ENCODE assay signal across 22 cellular contexts in genomic region chr4:39039108-39039507, GRCh38. TPM values are rescaled to one million over a fixed set of nuclear protein-coding genes. Genes with fewer than 3 reads are reported as not detected.
DNase-seq lines count a peak whose midpoint lies in the region; ATAC-seq, FAIRE-seq and TF ChIP-seq lines count a peak whose summit lies in the region.
"Had no signal": no experiment of that assay in that cellular context is flagged by ENCODE, and none has a peak within 500 bp of the region (broad histone marks: within the 10 kb centered on the region; RNA-seq: fewer than 3 reads in every experiment).

No MANE protein-coding gene starts in this region.

- H3K4me1 Mint-ChIP-seq in activated CD4-positive, alpha-beta T cell treated with anti-CD3 and anti-CD28 coated beads, Interleukin-2, amount 10 ng/mL, durations not matched to agents 24 days and 14 days: peaks cover 39% of the 10 kb centered on the region
- H3K4me1 Mint-ChIP-seq in activated CD4-positive, alpha-beta T cell treated with anti-CD3 and anti-CD28 coated beads, Interleukin-2, amount 10 ng/mL, durations not matched to agents 7 days and 5 days: peaks cover 29% of the 10 kb centered on the region

- H4K20me1 ChIP-seq in Karpas-422 (ENCODE audit: insufficient read depth, low read depth, low read length) (no peaks in the 10 kb centered on the region), GM12878 (ENCODE audit: control insufficient read depth, insufficient read depth) (no peaks in the 10 kb centered on the region)
- H4K20me1 ChIP-seq: BLaER1 treated with 17β-estradiol and CSF1 and Interleukin-3, amounts not matched to agents 10 nM and 100 nM had no signal

- H3K27ac ChIP-seq in Karpas-422 (ENCODE audit: low read length) (peak overlapping the region; percentile 21; the same call in 1 of the 2 replicates), GM12878 (ENCODE audit: control insufficient read depth, insufficient read depth) (no peak overlapping the region)
- H3K27ac ChIP-seq: 22Rv1; BLaER1 treated with 17β-estradiol and CSF1 and Interleukin-3, amounts not matched to agents 10 nM and 100 nM had no signal

- no peak for TF ChIP-seq POLR2A in GM12878 (IDR thresholded peaks at IDR 0.05; ENCODE audit: low read depth, low read length)

- H3K9me2 ChIP-seq in Karpas-422 (replicated peaks; ENCODE audit: insufficient read depth, low read length): no peaks in the 10 kb centered on the region

- no peak for TF ChIP-seq EP300 in GM12878 (IDR thresholded peaks at IDR 0.05; ENCODE audit: borderline replicate concordance in 1 of 2, control insufficient read depth in 1 of 2, low read depth in 2 of 2, low read length in 2 of 2)

- H3K9ac ChIP-seq in Karpas-422 (ENCODE audit: low read length) (no peak overlapping the region), GM12878 (ENCODE audit: control insufficient read depth, insufficient read depth, low read length) (no peak overlapping the region)
- H3K9ac ChIP-seq: BLaER1 treated with 17β-estradiol and CSF1 and Interleukin-3, amounts not matched to agents 10 nM and 100 nM had no signal

- H3K27ac Mint-ChIP-seq in activated CD4-positive, alpha-beta T cell treated with anti-CD3 and anti-CD28 coated beads, Interleukin-2, amount 10 ng/mL, durations not matched to agents 24 days and 14 days: no peak overlapping the region
- no peak overlapping the region for H3K27ac Mint-ChIP-seq in activated CD4-positive, alpha-beta T cell treated with anti-CD3 and anti-CD28 coated beads, Interleukin-2, amount 10 ng/mL, durations not matched to agents 7 days and 5 days
- H3K27ac Mint-ChIP-seq: CD4-positive, alpha-beta T cell; HFFc6 had no signal

- H2AFZ ChIP-seq in Karpas-422 (ENCODE audit: low read length): no peak overlapping the region
- H2AFZ ChIP-seq in GM12878 (ENCODE audit: control insufficient read depth, low read depth, low read length): no peak overlapping the region

- no peaks in the 10 kb centered on the region; the same call in 1 of the 2 replicates for H3K79me2 ChIP-seq in Karpas-422 (ENCODE audit: low read length)
- H3K79me2 ChIP-seq in GM12878 (ENCODE audit: control insufficient read depth, insufficient read depth, low read length): no peaks in the 10 kb centered on the region; the same call in 1 of the 2 replicates

- H3K9me3 ChIP-seq in Karpas-422 (ENCODE audit: low read length) (no peaks in the 10 kb centered on the region), GM12878 (replicated peaks; ENCODE audit: control insufficient read depth, insufficient read depth, low read length) (no peaks in the 10 kb centered on the region)
- H3K9me3 ChIP-seq: BLaER1 treated with 17β-estradiol and CSF1 and Interleukin-3, amounts not matched to agents 10 nM and 100 nM had no signal

- RAD21 ChIA-PET in GM12878 (lab: Charles Lee; ENCODE audit: unreplicated experiment): interaction anchor here (1.2 kb wide), 1 partner anchor 10 kb away, joined by 3 read pairs; no protein-coding TSS in a partner anchor

- no peak for TF ChIP-seq CTCF in GM12878 (IDR thresholded peaks at IDR 0.05 in 2 of 3, conservative IDR thresholded peaks at IDR 0.05 in 1 of 3; ENCODE audit: control insufficient read depth in 2 of 3, extremely low read depth in 1 of 3, insufficient read depth in 1 of 3, low read depth in 3 of 3, low read length in 3 of 3)

- H3K4me2 ChIP-seq in Karpas-422 (ENCODE audit: low read depth, low read length, poor library complexity, severe bottlenecking): no peak overlapping the region
- no peak overlapping the region for H3K4me2 ChIP-seq in GM12878 (ENCODE audit: control insufficient read depth, insufficient read depth)
- H3K4me2 ChIP-seq: BLaER1 treated with 17β-estradiol and CSF1 and Interleukin-3, amounts not matched to agents 10 nM and 100 nM had no signal

- no peaks in the 10 kb centered on the region for H3K27me3 Mint-ChIP-seq in activated CD4-positive, alpha-beta T cell treated with anti-CD3 and anti-CD28 coated beads, Interleukin-2, amount 10 ng/mL, durations not matched to agents 24 days and 14 days
- no peaks in the 10 kb centered on the region for H3K27me3 Mint-ChIP-seq in activated CD4-positive, alpha-beta T cell treated with anti-CD3 and anti-CD28 coated beads, Interleukin-2, amount 10 ng/mL, durations not matched to agents 7 days and 5 days
- H3K27me3 Mint-ChIP-seq: CD4-positive, alpha-beta T cell had no signal

- no TSS peak for BruUV-seq in GM12878 (replicated peaks; lab: Mats Ljungman, UMichigan)

- in situ Hi-C loops in GM12878 (cut with MboI): loop anchor here (10.0 to 25.0 kb wide), 2 partner anchors 277 to 586 kb away; no protein-coding TSS in a partner anchor

- DNase-seq in activated CD4-positive, alpha-beta T cell treated with anti-CD3 and anti-CD28 coated beads, Interleukin-2, amount 10 ng/mL, durations not matched to agents 24 days and 14 days: peak; percentile 45
- no peak for DNase-seq in activated CD4-positive, alpha-beta T cell treated with anti-CD3 and anti-CD28 coated beads, Interleukin-2, amount 10 ng/mL, durations not matched to agents 7 days and 5 days
- DNase-seq in Karpas-422: no peak
- DNase-seq in GM12878 (ENCODE audit: low read depth, low spot score): no peak
- DNase-seq in activated T-cell treated with anti-CD3 and anti-CD28 coated beads for 4 hours: no peak
- no peak for DNase-seq in NCI-H526 (lab: John Stamatoyannopoulos, UW)
- DNase-seq in cerebellum (ENCODE audit: low spot score): no peak
- DNase-seq: AML-193; CD4-positive, alpha-beta T cell; DMS153; DMS79 treated with DMSO at 0.1 percent for 48 hours; EL; HCEC 1CT; HFFc6; KG1 had no signal

- POLR2A ChIA-PET in activated CD4-positive, alpha-beta T cell treated with anti-CD3 and anti-CD28 coated beads, Interleukin-2, amount 10 ng/mL, durations not matched to agents 7 days and 5 days (lab: Charles Lee): no interaction called here
- POLR2A ChIA-PET in GM12878 (lab: Charles Lee): interaction anchor here (0.6 to 9.8 kb wide), 2 partner anchors 10 to 48 kb away, joined by 3 to 131 read pairs; partner anchors contain the start of gene TMEM156

- H3K4me3 ChIP-seq in Karpas-422 (ENCODE audit: low read length) (no peak overlapping the region), GM12878 (no peak overlapping the region)
- H3K4me3 ChIP-seq: BLaER1 treated with 17β-estradiol and CSF1 and Interleukin-3, amounts not matched to agents 10 nM and 100 nM had no signal

- no peak for TF ChIP-seq RAD21 in GM12878 (IDR thresholded peaks at IDR 0.05; ENCODE audit: insufficient read depth, low read depth, low read length)

- no peaks in the 10 kb centered on the region for H3K36me3 Mint-ChIP-seq in activated CD4-positive, alpha-beta T cell treated with anti-CD3 and anti-CD28 coated beads, Interleukin-2, amount 10 ng/mL, durations not matched to agents 24 days and 14 days (ENCODE audit: low read depth)
- no peaks in the 10 kb centered on the region for H3K36me3 Mint-ChIP-seq in activated CD4-positive, alpha-beta T cell treated with anti-CD3 and anti-CD28 coated beads, Interleukin-2, amount 10 ng/mL, durations not matched to agents 7 days and 5 days (ENCODE audit: low read depth)

- FAIRE-seq in GM12878 (lab: Jason Lieb, UNC): no peak
- FAIRE-seq: D721Med, G401.6, GM12892, HTR-8/SVneo had no signal

- no peak overlapping the region for H3K4me3 Mint-ChIP-seq in activated CD4-positive, alpha-beta T cell treated with anti-CD3 and anti-CD28 coated beads, Interleukin-2, amount 10 ng/mL, durations not matched to agents 24 days and 14 days
- no peak overlapping the region for H3K4me3 Mint-ChIP-seq in activated CD4-positive, alpha-beta T cell treated with anti-CD3 and anti-CD28 coated beads, Interleukin-2, amount 10 ng/mL, durations not matched to agents 7 days and 5 days
- H3K4me3 Mint-ChIP-seq: CD4-positive, alpha-beta T cell; HFFc6 had no signal

- H3K4me1 ChIP-seq in Karpas-422 (ENCODE audit: low read length) (peaks cover 78% of the 10 kb centered on the region), GM12878 (ENCODE audit: control insufficient read depth, insufficient read depth, low read length) (peaks cover 23% of the 10 kb centered on the region)

- no peaks in the 10 kb centered on the region for H3K9me3 Mint-ChIP-seq in activated CD4-positive, alpha-beta T cell treated with anti-CD3 and anti-CD28 coated beads, Interleukin-2, amount 10 ng/mL, durations not matched to agents 24 days and 14 days
- H3K9me3 Mint-ChIP-seq in activated CD4-positive, alpha-beta T cell treated with anti-CD3 and anti-CD28 coated beads, Interleukin-2, amount 10 ng/mL, durations not matched to agents 7 days and 5 days: no peaks in the 10 kb centered on the region
- H3K9me3 Mint-ChIP-seq: CD4-positive, alpha-beta T cell; HFFc6 had no signal

- no peak for ATAC-seq in GM12878
- no peak for ATAC-seq in SK-N-SH treated with all-trans-retinoic acid at 6 μM for 48 hours

- SMC1A ChIA-PET in GM12878 (lab: Charles Lee; ENCODE audit: uncharacterized antibody, unreplicated experiment): interaction anchor here (10.5 kb wide), 1 partner anchor 9 kb away, joined by 163 read pairs; the partner anchor contains the start of gene TMEM156

- H3K27me3 ChIP-seq in Karpas-422 (ENCODE audit: low read length): no peaks in the 10 kb centered on the region
- no peaks in the 10 kb centered on the region for H3K27me3 ChIP-seq in GM12878 (replicated peaks in 1 of 2; ENCODE audit: control insufficient read depth in 2 of 2, insufficient read depth in 2 of 2, low read length in 1 of 2)
- H3K27me3 ChIP-seq: BLaER1 treated with 17β-estradiol and CSF1 and Interleukin-3, amounts not matched to agents 10 nM and 100 nM had no signal

- H3K36me3 ChIP-seq in Karpas-422 (ENCODE audit: insufficient read depth, low read length) (no peaks in the 10 kb centered on the region), GM12878 (ENCODE audit: control insufficient read depth in 2 of 2, insufficient read depth in 2 of 2, low read length in 1 of 2) (no peaks in the 10 kb centered on the region)
- H3K36me3 ChIP-seq: BLaER1 treated with 17β-estradiol and CSF1 and Interleukin-3, amounts not matched to agents 10 nM and 100 nM had no signal

- intact Hi-C loops in activated CD4-positive, alpha-beta T cell treated with anti-CD3 and anti-CD28 coated beads, Interleukin-2, amount 10 ng/mL, durations not matched to agents 24 days and 14 days (cut with micrococcal nuclease): loop anchor here (10.0 kb wide), 1 partner anchor 904 kb away; no protein-coding TSS in a partner anchor
- intact Hi-C loops in GM12878 (cut with micrococcal nuclease; ENCODE audit: unreplicated experiment): no loop called here

- CTCF ChIA-PET in activated CD4-positive, alpha-beta T cell treated with anti-CD3 and anti-CD28 coated beads, Interleukin-2, amount 10 ng/mL, durations not matched to agents 7 days and 5 days (lab: Charles Lee): no interaction called here
- CTCF ChIA-PET in GM12878 (lab: Yijun Ruan, JAX): interaction anchor here (0.9 to 3.6 kb wide), 2 partner anchors 9 to 179 kb away, joined by 3 to 11 read pairs; no protein-coding TSS in a partner anchor

- 97% methylated on average over 3 of the region's 3 CpGs for WGBS in GM12878 (ENCODE audit: insufficient coverage, insufficient replicate concordance, low lambda C conversion rate, missing lambda C conversion rate)

RNA-seq across cellular contexts. Expression of gene TMEM156, which starts 6.9 kb away (rescaled TPM):
- total RNA-seq in activated CD4-positive, alpha-beta T cell treated with anti-CD3 and anti-CD28 coated beads, Interleukin-2, amount 10 ng/mL, durations not matched to agents 24 days and 14 days: 25.9 and 26.9 TPM in 2 replicates
- total RNA-seq in activated CD4-positive, alpha-beta T cell treated with anti-CD3 and anti-CD28 coated beads, Interleukin-2, amount 10 ng/mL, durations not matched to agents 7 days and 5 days: 10 to 100 TPM; 19.5 to 19.6 TPM
- 152 and 240 TPM in 2 replicates for total RNA-seq in Karpas-422 (2014; rRNA removed; shearing (Covaris generic); ENCODE audit: low replicate concordance)
- total RNA-seq in GM12878 (2013; cell fraction: nucleolus; rRNA removed): 68.8 and 85.3 TPM in 2 replicates
- total RNA-seq in GM12878 (2014; rRNA removed) (28.1 and 30.8 TPM in 2 replicates), GM12878 (2014; rRNA removed; fragmentation: Illumina TruSeq; extraction: Trizol) (43.3 and 46.2 TPM in 2 replicates), GM12878 (2021) (18.4 and 20.8 TPM in 2 replicates), cerebellum (0.09 TPM)
- polyA plus RNA-seq in GM12878 (2011; ENCODE audit: low read depth): 17.0 TPM
- polyA plus RNA-seq in GM12878 (2011; rRNA removed) (44.0 and 82.4 TPM in 2 replicates), GM12878 (2014; fragmentation: Illumina TruSeq; extraction: Trizol) (48.3 and 67.7 TPM in 2 replicates), GM12878 (2014; fragmentation: Nextera tagmentation; extraction: Ambion mirVana) (10 to 100 TPM; 35.0 to 36.2 TPM), GM12878 (2014; rRNA removed) (20.5 and 30.4 TPM in 2 replicates), GM12878 (2016; fragmentation: Nextera tagmentation; extraction: Ambion mirVana) (10 to 100 TPM; 22.4 to 27.2 TPM)
- 16.1 and 17.1 TPM in 2 replicates for polyA plus RNA-seq in GM12878 (2011; cell fraction: cytosol; rRNA removed)
- 11.4 and 12.4 TPM in 2 replicates for polyA plus RNA-seq in GM12878 (2011; cell fraction: nucleus; rRNA removed)
- 35.0 and 43.1 TPM in 2 replicates for polyA plus RNA-seq in GM12878 (2012)
- 13.0 and 25.5 TPM in 2 replicates for polyA minus RNA-seq in GM12878 (2011; rRNA and poly(A)+ RNA removed)
- 5.9 and 11.6 TPM in 2 replicates for polyA minus RNA-seq in GM12878 (2011; cell fraction: cytosol; rRNA and poly(A)+ RNA removed)
- 10.0 and 11.0 TPM in 2 replicates for polyA minus RNA-seq in GM12878 (2011; cell fraction: nucleus; rRNA and poly(A)+ RNA removed)

RNA-seq across cellular contexts. Expression of gene KLHL5, which starts 22.9 kb away (rescaled TPM):
- 40.4 and 41.9 TPM in 2 replicates for total RNA-seq in activated CD4-positive, alpha-beta T cell treated with anti-CD3 and anti-CD28 coated beads, Interleukin-2, amount 10 ng/mL, durations not matched to agents 24 days and 14 days
- 10 to 100 TPM; 23.6 to 25.0 TPM for total RNA-seq in activated CD4-positive, alpha-beta T cell treated with anti-CD3 and anti-CD28 coated beads, Interleukin-2, amount 10 ng/mL, durations not matched to agents 7 days and 5 days
- 142 and 147 TPM in 2 replicates for total RNA-seq in Karpas-422 (2014; rRNA removed; shearing (Covaris generic); ENCODE audit: low replicate concordance)
- total RNA-seq in GM12878 (2013; cell fraction: nucleolus; rRNA removed): 37.6 and 40.5 TPM in 2 replicates
- total RNA-seq in GM12878 (2014; rRNA removed): 11.7 and 14.2 TPM in 2 replicates
- total RNA-seq in GM12878 (2014; rRNA removed; fragmentation: Illumina TruSeq; extraction: Trizol): 19.5 and 21.6 TPM in 2 replicates
- 16.9 and 19.7 TPM in 2 replicates for total RNA-seq in GM12878 (2021)
- 7.5 TPM for polyA plus RNA-seq in GM12878 (2011; ENCODE audit: low read depth)
- 27.3 and 31.3 TPM in 2 replicates for polyA plus RNA-seq in GM12878 (2011; rRNA removed)
- 14.5 and 17.8 TPM in 2 replicates for polyA plus RNA-seq in GM12878 (2011; cell fraction: cytosol; rRNA removed)
- polyA plus RNA-seq in GM12878 (2011; cell fraction: nucleus; rRNA removed): 15.9 and 21.8 TPM in 2 replicates
- polyA plus RNA-seq in GM12878 (2012): 9.0 and 10.2 TPM in 2 replicates
- 15.7 and 20.2 TPM in 2 replicates for polyA plus RNA-seq in GM12878 (2014; fragmentation: Illumina TruSeq; extraction: Trizol)
- 1 to 10 TPM; 4.7 to 7.4 TPM for polyA plus RNA-seq in GM12878 (2014; fragmentation: Nextera tagmentation; extraction: Ambion mirVana)
- polyA plus RNA-seq in GM12878 (2014; rRNA removed): 12.1 and 13.5 TPM in 2 replicates
- 10 to 100 TPM in 1 of 2 experiments, 1 to 10 TPM in 1; 9.8 to 10.6 TPM for polyA plus RNA-seq in GM12878 (2016; fragmentation: Nextera tagmentation; extraction: Ambion mirVana)
- polyA minus RNA-seq in GM12878 (2011; rRNA and poly(A)+ RNA removed): 32.2 and 62.2 TPM in 2 replicates
- 12.7 and 13.5 TPM in 2 replicates for polyA minus RNA-seq in GM12878 (2011; cell fraction: cytosol; rRNA and poly(A)+ RNA removed)
- 14.0 and 24.4 TPM in 2 replicates for polyA minus RNA-seq in GM12878 (2011; cell fraction: nucleus; rRNA and poly(A)+ RNA removed)
- 116 TPM for total RNA-seq in cerebellum

Comparison
In these comparisons a context has a peak if more than half of its experiments do, and no peak if none do; other contexts are left out.
1. RNA of gene TMEM156, which starts 6.9 kb away (total RNA-seq): 152 to 240 TPM in Karpas-422, 18.4 to 85.3 TPM in GM12878, 25.9 to 26.9 TPM in activated CD4-positive, alpha-beta T cell treated with anti-CD3 and anti-CD28 coated beads, Interleukin-2, amount 10 ng/mL, durations not matched to agents 24 days and 14 days and 19.5 to 19.6 TPM in activated CD4-positive, alpha-beta T cell treated with anti-CD3 and anti-CD28 coated beads, Interleukin-2, amount 10 ng/mL, durations not matched to agents 7 days and 5 days; 0.09 TPM in cerebellum (single experiment); every median in the first group is over 10 times any median in the second.